29 cellular contexts compared by ENCODE assay signal in genomic region chr7:137017221-137017620, GRCh38.
"Had no signal": no experiment of that assay in that cellular context is flagged by ENCODE, and none has a peak within 500 bp of the region (broad histone marks: within the 10 kb centered on the region; RNA-seq: fewer than 3 reads in every experiment).

No MANE protein-coding gene starts in this region.

- H3K4me3 ChIP-seq: ascending aorta, breast epithelium, cardiac muscle cell, colonic mucosa, esophagus squamous epithelium, gastroesophageal sphincter, heart right ventricle had no signal

- DNase-seq: activated B cell treated with CpG ODN at 0.5 μM for 24 hours; activated CD4-positive, alpha-beta memory T cell treated with anti-CD3 and anti-CD28 coated beads for 36 hours; activated CD4-positive, alpha-beta T cell treated with anti-CD3 and anti-CD28 coated beads for 48 hours; activated CD8-positive, alpha-beta memory T cell treated with anti-CD3 and anti-CD28 coated beads, Interleukin-2, amount 10 ng/mL, durations not matched to agents 7 days and 5 days; activated CD8-positive, alpha-beta memory T cell treated with anti-CD3 and anti-CD28 coated beads, Interleukin-2, amount 50 U/mL, for 4 hours; activated CD8-positive, alpha-beta T cell treated with anti-CD3 and anti-CD28 coated beads, Interleukin-2, amount 10 ng/mL, durations not matched to agents 7 days and 5 days; activated effector memory CD4-positive, alpha-beta T cell treated with anti-CD3 and anti-CD28 coated beads, Interleukin-2, amount 50 U/mL, for 16 hours; activated naive CD4-positive, alpha-beta T cell treated with anti-CD3 and anti-CD28 coated beads for 36 hours; activated naive CD8-positive, alpha-beta T cell treated with anti-CD3 and anti-CD28 coated beads for 36 hours; activated naive CD8-positive, alpha-beta T cell treated with anti-CD3 and anti-CD28 coated beads, Interleukin-2, amount 50 U/mL, for 24 hours; activated T-cell treated with anti-CD3 and anti-CD28 coated beads, Interleukin-2, amount 50 U/mL, for 1 hour; activated T-cell treated with anti-CD3 and anti-CD28 coated beads, Interleukin-2, amount 50 U/mL, for 48 hours; central memory CD4-positive, alpha-beta T cell; cerebellar nuclear complex; colonic mucosa; effector CD8-positive, alpha-beta T cell; esophagus squamous epithelium; foreskin melanocyte; heart right ventricle; T-helper 1 cell; T-helper 17 cell; T1000; WERI-Rb-1 had no signal

- ATAC-seq: activated CD4-positive, CD25-positive, alpha-beta regulatory T cell treated with anti-CD3 and anti-CD28 coated beads, Interleukin-2, amount 50 U/mL, for 24 hours; activated CD8-positive, alpha-beta memory T cell treated with anti-CD3 and anti-CD28 coated beads, Interleukin-2, amount 10 ng/mL, durations not matched to agents 7 days and 5 days; activated CD8-positive, alpha-beta T cell treated with anti-CD3 and anti-CD28 coated beads, Interleukin-2, amount 10 ng/mL, durations not matched to agents 7 days and 5 days; activated naive CD8-positive, alpha-beta T cell treated with anti-CD3 and anti-CD28 coated beads, Interleukin-2, amount 50 U/mL, for 24 hours; gastroesophageal sphincter; heart right ventricle; T-helper 17 cell had no signal

- H3K4me1 ChIP-seq: ascending aorta, breast epithelium, colonic mucosa, esophagus squamous epithelium, gastroesophageal sphincter had no signal

- H3K9me3 ChIP-seq: ascending aorta, breast epithelium, colonic mucosa, esophagus squamous epithelium, gastroesophageal sphincter, heart right ventricle had no signal

- H3K27ac ChIP-seq: ascending aorta, breast epithelium, cardiac muscle cell, colonic mucosa, epithelial cell of prostate, esophagus squamous epithelium, gastroesophageal sphincter, heart right ventricle, WERI-Rb-1 had no signal

- H3K27me3 ChIP-seq: ascending aorta, breast epithelium, cardiac muscle cell, colonic mucosa, esophagus squamous epithelium, gastroesophageal sphincter, heart right ventricle had no signal

- H3K36me3 ChIP-seq: ascending aorta, breast epithelium, colonic mucosa, esophagus squamous epithelium, heart right ventricle, WERI-Rb-1 had no signal
